ENCODE assay signal across 12 cellular contexts in genomic region chr9:127521919-127522304, GRCh38.
DNase-seq lines count a peak whose midpoint lies in the region; ATAC-seq, FAIRE-seq and TF ChIP-seq lines count a peak whose summit lies in the region.
"Had no signal": no experiment of that assay in that cellular context is flagged by ENCODE, and none has a peak within 500 bp of the region (broad histone marks: within the 10 kb centered on the region; RNA-seq: fewer than 3 reads in every experiment).

No MANE protein-coding gene starts in this region.

- peaks cover 85% of the 10 kb centered on the region for H3K36me3 Mint-ChIP-seq in stimulated activated effector memory CD8-positive, alpha-beta T cell treated with anti-CD3 and anti-CD28 coated beads, Interleukin-12 subunit alpha, Interleukin-12 subunit beta, amount 100 ng/mL, for 72 hours

- H3K4me1 ChIP-seq in HUES48 (ENCODE audit: control insufficient read depth, insufficient read depth, low read length) (peaks cover 9% of the 10 kb centered on the region; the same call in 1 of the 2 replicates), colonic mucosa (peaks cover 12% of the 10 kb centered on the region), HepG2 (ENCODE audit: insufficient read depth, low read length) (0 out of 2 replicates have a peak, but pooled peaks cover 8% of the 10 kb centered on the region)

- H3K9me3 Mint-ChIP-seq in stimulated activated effector memory CD8-positive, alpha-beta T cell treated with anti-CD3 and anti-CD28 coated beads, Interleukin-12 subunit alpha, Interleukin-12 subunit beta, amount 100 ng/mL, for 72 hours = peaks cover 7% of the 10 kb centered on the region

- H3K9ac ChIP-seq in HUES48 (ENCODE audit: low read depth, low read length) (no peak overlapping the region), colonic mucosa (ENCODE audit: low read depth in 2 of 2, low read length in 2 of 2) (peak overlapping the region in 1 of 2 donors; percentile 39), HepG2 (ENCODE audit: insufficient read depth, low read depth, low read length) (no peak overlapping the region)

- intact Hi-C loops in colonic mucosa (cut with DNase I) (no loop called here), HepG2 (cut with micrococcal nuclease; ENCODE audit: unreplicated experiment) (no loop called here)

- H3K4me2 ChIP-seq in HepG2 (ENCODE audit: low read depth, low read length) = no peak overlapping the region

- H3K36me3 ChIP-seq in HUES48 (ENCODE audit: control insufficient read depth, insufficient read depth, low read length) (peaks cover 45% of the 10 kb centered on the region), colonic mucosa (peaks cover 31% of the 10 kb centered on the region), HepG2 (replicated peaks in 1 of 2; ENCODE audit: control insufficient read depth in 1 of 2, insufficient read depth in 2 of 2, low read length in 2 of 2) (peaks cover 25 to 56% of the 10 kb centered on the region in 2 experiments)

- BruUV-seq in HepG2 (replicated peaks; lab: Mats Ljungman, UMichigan) = no TSS peak

- in situ Hi-C loops in HepG2 (cut with HindIII; ENCODE audit: extremely low pct_ligation_motif_present, low pct_unique_long_range_greater_than_20kb) = no loop called here

- H3K4me3 Mint-ChIP-seq in stimulated activated effector memory CD8-positive, alpha-beta T cell treated with anti-CD3 and anti-CD28 coated beads, Interleukin-12 subunit alpha, Interleukin-12 subunit beta, amount 100 ng/mL, for 72 hours = no peak overlapping the region
- H3K4me3 Mint-ChIP-seq: activated CD4-positive, alpha-beta memory T cell treated with anti-CD3 and anti-CD28 coated beads for 36 hours had no signal

- H3K27me3 ChIP-seq in HUES48 (ENCODE audit: control insufficient read depth, insufficient read depth, low read length) (no peaks in the 10 kb centered on the region), colonic mucosa (no peaks in the 10 kb centered on the region), HepG2 (ENCODE audit: control insufficient read depth in 1 of 2, insufficient read depth in 2 of 2, low read length in 2 of 2) (no peaks in the 10 kb centered on the region)

- no peaks in the 10 kb centered on the region for H3K79me2 ChIP-seq in HepG2 (ENCODE audit: insufficient read depth, low read length)

- CTCF ChIA-PET in HepG2 (lab: Yijun Ruan, JAX; ENCODE audit: low intra/inter-chr PET ratio, low total read pairs) (no interaction called here), GM10248 (lab: Yijun Ruan, JAX) (no interaction called here)

- TF ChIP-seq POLR2A in HepG2 (IDR thresholded peaks at IDR 0.05; ENCODE audit: insufficient read depth in 1 of 2, low read depth in 2 of 2, low read length in 2 of 2) = no peak

- no peak for TF ChIP-seq CTCF in colonic mucosa (IDR thresholded peaks at IDR 0.05)
- TF ChIP-seq CTCF in HepG2 (CRISPR knock-in tag; IDR thresholded peaks at IDR 0.05) = no peak
- TF ChIP-seq CTCF in GM10248 (IDR thresholded peaks at IDR 0.05; ENCODE audit: control extremely low read depth, extremely low read depth, low read depth, missing control alignments) = no peak

- no peaks in the 10 kb centered on the region for H4K20me1 ChIP-seq in HepG2 (ENCODE audit: insufficient read depth, low read length)

- POLR2A ChIA-PET in HepG2 (lab: Yijun Ruan, JAX) (no interaction called here), GM10248 (lab: Yijun Ruan, JAX) (no interaction called here)

- DNase-seq in colonic mucosa (no peak), HepG2 (ENCODE audit: low spot score) (no peak), GM10248 (ENCODE audit: extremely low spot score) (no peak), SHP77 treated with DMSO at 0.1 percent for 48 hours (lab: John Stamatoyannopoulos, UW) (no peak), NCI-H2171 treated with DMSO at 0.1 percent for 48 hours (lab: John Stamatoyannopoulos, UW) (no peak)
- DNase-seq in stimulated activated effector memory CD8-positive, alpha-beta T cell treated with anti-CD3 and anti-CD28 coated beads, Interleukin-12 subunit alpha, Interleukin-12 subunit beta, amount 100 ng/mL, for 72 hours (ENCODE audit: low spot score in 2 of 2) = no peak
- DNase-seq in activated CD4-positive, alpha-beta T cell treated with anti-CD3 and anti-CD28 coated beads, Interleukin-2, amount 50 U/mL, for 48 hours = no peak
- DNase-seq: activated CD4-positive, alpha-beta memory T cell treated with anti-CD3 and anti-CD28 coated beads for 36 hours; NK-92 treated with Interleukin-12 subunit alpha and Interleukin-12 subunit beta, amount 100 ng/mL, for 24 hours had no signal

- TF ChIP-seq EP300 in HepG2 (IDR thresholded peaks at IDR 0.05; ENCODE audit: low read depth in 2 of 2, low read length in 2 of 2) = no peak
- TF ChIP-seq EP300 in HepG2 (CRISPR knock-in tag; IDR thresholded peaks at IDR 0.05; ENCODE audit: borderline replicate concordance) = no peak

- H3K27ac ChIP-seq in HUES48 (ENCODE audit: low read depth, low read length) = peak overlapping the region; percentile 81
- H3K27ac ChIP-seq in colonic mucosa = peak overlapping the region; percentile 75
- no peak overlapping the region for H3K27ac ChIP-seq in HepG2 (ENCODE audit: extremely low read length, insufficient read depth, low read length)

- peaks cover 12% of the 10 kb centered on the region for H3K4me1 Mint-ChIP-seq in stimulated activated effector memory CD8-positive, alpha-beta T cell treated with anti-CD3 and anti-CD28 coated beads, Interleukin-12 subunit alpha, Interleukin-12 subunit beta, amount 100 ng/mL, for 72 hours

- H3K4me3 ChIP-seq in HUES48 (ENCODE audit: low read depth, low read length) (no peak overlapping the region), colonic mucosa (no peak overlapping the region), HepG2 (replicated peaks in 1 of 3; ENCODE audit: insufficient read depth in 1 of 3, low read depth in 2 of 3, low read length in 3 of 3) (no peak overlapping the region)
- H3K4me3 ChIP-seq: K562 had no signal

- FAIRE-seq in HepG2 (lab: Jason Lieb, UNC) = no peak
- FAIRE-seq: GM18507, K562 had no signal

- TF ChIP-seq RAD21 in HepG2 (CRISPR knock-in tag; IDR thresholded peaks at IDR 0.05) = no peak

- 93% methylated on average over 3 of the region's 5 CpGs for WGBS in HepG2 (ENCODE audit: low lambda C conversion rate)

- H3K9me3 ChIP-seq in HUES48 (ENCODE audit: control insufficient read depth, insufficient read depth, low read length) = peaks cover 25% of the 10 kb centered on the region
- H3K9me3 ChIP-seq in colonic mucosa = no peaks in the 10 kb centered on the region
- peaks cover 23% of the 10 kb centered on the region for H3K9me3 ChIP-seq in HepG2 (ENCODE audit: low read length)

- H2AFZ ChIP-seq in HepG2 (ENCODE audit: low read length) = no peak overlapping the region

- H3K27ac Mint-ChIP-seq in stimulated activated effector memory CD8-positive, alpha-beta T cell treated with anti-CD3 and anti-CD28 coated beads, Interleukin-12 subunit alpha, Interleukin-12 subunit beta, amount 100 ng/mL, for 72 hours = peak overlapping the region; percentile 43
- H3K27ac Mint-ChIP-seq: activated CD4-positive, alpha-beta memory T cell treated with anti-CD3 and anti-CD28 coated beads for 36 hours had no signal

- ATAC-seq in HepG2 = peak; percentile 26; the same call in 2 of the 3 replicates
- ATAC-seq in stimulated activated effector memory CD8-positive, alpha-beta T cell treated with anti-CD3 and anti-CD28 coated beads, Interleukin-12 subunit alpha, Interleukin-12 subunit beta, amount 100 ng/mL, for 72 hours = no peak
- ATAC-seq: K562 had no signal

TF ChIP-seq in HepG2, 621 proteins besides CTCF, POLR2A, EP300 and RAD21 (continues in another document):
- no peak for TF ChIP-seq ZMYM3 (CRISPR knock-in tag; IDR thresholded peaks at IDR 0.05)
- no peak for TF ChIP-seq POGK (CRISPR knock-in tag; conservative IDR thresholded peaks at IDR 0.05)
- TF ChIP-seq ZBTB7A (CRISPR knock-in tag; IDR thresholded peaks at IDR 0.05) = no peak
- no peak for TF ChIP-seq CBX2 (IDR thresholded peaks at IDR 0.05; ENCODE audit: low read depth, low read length)
- no peak for TF ChIP-seq CBX2 (CRISPR knock-in tag; IDR thresholded peaks at IDR 0.05; ENCODE audit: low read depth)
- no peak for TF ChIP-seq ZGPAT (CRISPR knock-in tag; IDR thresholded peaks at IDR 0.05)
- no peak for TF ChIP-seq TEAD2 (CRISPR knock-in tag; IDR thresholded peaks at IDR 0.05)
